13 cellular contexts compared by ENCODE assay signal in the genomic region with DNA sequence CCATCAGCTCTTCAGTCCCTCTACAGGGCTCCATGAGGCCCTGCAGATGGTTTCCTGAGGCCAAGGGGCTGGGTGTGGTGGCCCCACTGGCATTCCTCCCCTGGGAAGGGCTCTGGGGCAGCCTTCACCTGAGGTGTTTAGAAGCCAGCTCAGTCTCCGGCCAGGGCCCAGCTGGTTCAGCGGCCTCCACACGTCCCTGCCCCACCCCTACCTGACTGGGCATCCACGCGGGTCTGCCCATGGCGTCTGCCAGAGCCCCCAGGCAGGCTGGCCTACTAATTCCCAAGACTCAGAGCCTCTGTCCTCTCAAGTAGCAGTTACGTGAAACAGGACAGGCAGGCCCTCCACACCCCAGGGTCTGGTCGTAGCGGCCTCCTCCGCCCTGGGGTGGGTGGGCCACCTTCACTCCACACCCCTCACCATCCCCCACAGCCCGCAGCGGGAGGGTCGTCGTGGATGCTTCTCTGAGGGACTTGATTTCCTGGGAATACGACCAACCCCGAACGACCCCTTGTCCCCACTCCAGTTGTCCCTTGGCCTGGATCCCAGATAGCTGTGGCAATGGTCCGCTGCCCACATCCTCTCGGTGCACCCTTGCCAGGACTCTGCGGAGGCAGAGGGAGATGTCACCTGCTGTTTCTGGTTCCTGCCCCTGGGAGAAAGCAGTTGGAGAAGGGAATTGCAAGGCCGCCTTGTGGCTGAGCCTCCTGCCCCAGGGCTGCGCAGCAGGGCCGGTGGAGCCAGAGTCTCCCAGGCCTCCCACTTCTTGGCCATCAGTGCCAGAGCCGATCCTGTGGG. TPM values are rescaled to one million over a fixed set of nuclear protein-coding genes. Genes with fewer than 3 reads are reported as not detected.
DNase-seq lines count a peak whose midpoint lies in the region; ATAC-seq and TF ChIP-seq lines count a peak whose summit lies in the region.
"Had no signal": no experiment of that assay in that cellular context is flagged by ENCODE, and none has a peak within 500 bp of the region (broad histone marks: within the 10 kb centered on the region; RNA-seq: fewer than 3 reads in every experiment).

No MANE protein-coding gene starts in this region.

- TF ChIP-seq CTCF in HEK293 (tag by site-specific recombination; IDR thresholded peaks at IDR 0.05) (no peak), spleen (IDR thresholded peaks at IDR 0.05 in 8 of 11, conservative IDR thresholded peaks at IDR 0.05 in 3 of 11) (no peak), nephron progenitor cell (IDR thresholded peaks at IDR 0.05) (no peak)

- H3K4me3 ChIP-seq in HEK293 (ENCODE audit: low read depth, low read length), result no peak overlapping the region
- no peak overlapping the region for H3K4me3 ChIP-seq in spleen

- DNase-seq in astrocyte of the hippocampus (ENCODE audit: low read depth, low spot score), result peak; percentile 91
- DNase-seq in kidney tubule cell (ENCODE audit: low spot score), result peak; percentile 40
- no peak for DNase-seq in spleen
- no peak for DNase-seq in NCI-H128 (lab: John Stamatoyannopoulos, UW; ENCODE audit: unreplicated experiment)
- no peak for DNase-seq in nephron progenitor cell
- DNase-seq in SIG-M5 (lab: John Stamatoyannopoulos, UW), result no peak
- DNase-seq: activated CD8-positive, alpha-beta T cell treated with anti-CD3 and anti-CD28 coated beads for 36 hours; activated naive CD8-positive, alpha-beta T cell treated with anti-CD3 and anti-CD28 coated beads, Interleukin-2, amount 50 U/mL, for 24 hours; CD8-positive, alpha-beta T cell; T-cell had no signal

- H3K27me3 Mint-ChIP-seq in nephron progenitor cell (ENCODE audit: low read depth, poor library complexity), result no peaks in the 10 kb centered on the region
- H3K27me3 Mint-ChIP-seq: activated CD8-positive, alpha-beta T cell treated with anti-CD3 and anti-CD28 coated beads for 36 hours; activated naive CD8-positive, alpha-beta T cell treated with anti-CD3 and anti-CD28 coated beads, Interleukin-2, amount 50 U/mL, for 24 hours; memory B cell; T-cell had no signal

- TF ChIP-seq POLR2A in spleen (IDR thresholded peaks at IDR 0.05), result no peak

- POLR2A ChIA-PET in HEK293 (lab: Yijun Ruan, JAX), result interaction anchor here (6.2 kb wide), 1 partner anchor 71 kb away, joined by 46 read pairs; a partner anchor contains a TSS

- 77 to 88% (median 78%) methylated on average over 13 to 24 of the region's 24 CpGs for WGBS in spleen, 5 donors

- H3K27me3 ChIP-seq in spleen (replicated peaks in 1 of 7), result no peaks in the 10 kb centered on the region

- 0 out of 2 replicates have a peak overlapping the region, but pooled peaks have one; percentile 1 for H3K27ac ChIP-seq in HEK293 (ENCODE audit: extremely low read depth, low read depth, low read length)
- peak overlapping the region; percentile 19 to 88 (median 76) for H3K27ac ChIP-seq in spleen

- H3K36me3 Mint-ChIP-seq in nephron progenitor cell (ENCODE audit: low read depth), result peaks cover under 1% of the 10 kb centered on the region

- peaks cover 12% of the 10 kb centered on the region for H3K4me1 Mint-ChIP-seq in nephron progenitor cell
- H3K4me1 Mint-ChIP-seq: activated naive CD8-positive, alpha-beta T cell treated with anti-CD3 and anti-CD28 coated beads, Interleukin-2, amount 50 U/mL, for 24 hours; memory B cell; T-cell had no signal

- no peak overlapping the region for H3K27ac Mint-ChIP-seq in nephron progenitor cell
- H3K27ac Mint-ChIP-seq: activated CD8-positive, alpha-beta T cell treated with anti-CD3 and anti-CD28 coated beads for 36 hours; activated naive CD8-positive, alpha-beta T cell treated with anti-CD3 and anti-CD28 coated beads, Interleukin-2, amount 50 U/mL, for 24 hours; CD8-positive, alpha-beta T cell; T-cell had no signal

- no peaks in the 10 kb centered on the region for H3K9me3 Mint-ChIP-seq in nephron progenitor cell
- H3K9me3 Mint-ChIP-seq: activated CD8-positive, alpha-beta T cell treated with anti-CD3 and anti-CD28 coated beads for 36 hours; activated naive CD8-positive, alpha-beta T cell treated with anti-CD3 and anti-CD28 coated beads, Interleukin-2, amount 50 U/mL, for 24 hours; CD8-positive, alpha-beta T cell; memory B cell; T-cell had no signal

- H3K36me3 ChIP-seq in HEK293 (ENCODE audit: control insufficient read depth in 2 of 2, insufficient read depth in 1 of 2, low read length in 2 of 2) (peaks cover 77 to 91% of the 10 kb centered on the region in 2 experiments), spleen (peaks cover 0 to 100% (median 100%) of the 10 kb centered on the region in 6 donors)

- H3K4me1 ChIP-seq in HEK293 (ENCODE audit: control insufficient read depth, insufficient read depth, low read length) (no peaks in the 10 kb centered on the region), spleen (peaks cover 10 to 77% (median 42%) of the 10 kb centered on the region in 6 donors)

- H3K9me3 ChIP-seq in HEK293 (ENCODE audit: control insufficient read depth, insufficient read depth, low read depth, low read length), result no peaks in the 10 kb centered on the region
- no peaks in the 10 kb centered on the region for H3K9me3 ChIP-seq in spleen

- CTCF ChIA-PET in HEK293 (lab: Yijun Ruan, JAX), result interaction anchor here (0.6 to 1.7 kb wide), 4 partner anchors 8 to 175 kb away, joined by 3 to 4 read pairs (median 4); no protein-coding TSS in a partner anchor

- no peak for ATAC-seq in GM21447 (IDR thresholded peaks at IDR 0.05; ENCODE audit: unreplicated experiment)
- ATAC-seq: activated CD8-positive, alpha-beta T cell treated with anti-CD3 and anti-CD28 coated beads for 36 hours; activated naive CD8-positive, alpha-beta T cell treated with anti-CD3 and anti-CD28 coated beads, Interleukin-2, amount 50 U/mL, for 24 hours; CD8-positive, alpha-beta T cell; T-cell had no signal

- intact Hi-C loops in spleen (cut with DNase I; ENCODE audit: low total_unique reads), result no loop called here

- no peak overlapping the region for H3K4me3 Mint-ChIP-seq in nephron progenitor cell
- H3K4me3 Mint-ChIP-seq: activated CD8-positive, alpha-beta T cell treated with anti-CD3 and anti-CD28 coated beads for 36 hours; activated naive CD8-positive, alpha-beta T cell treated with anti-CD3 and anti-CD28 coated beads, Interleukin-2, amount 50 U/mL, for 24 hours; CD8-positive, alpha-beta T cell; memory B cell; T-cell had no signal

TF ChIP-seq in HEK293, 187 proteins besides CTCF, POLR2A, EP300 and RAD21:
- TF ChIP-seq ZBTB48 (tag by site-specific recombination; IDR thresholded peaks at IDR 0.05) (0 out of 2 replicates have a peak, but pooled peaks have one; percentile 39), ZNF768 (tag by site-specific recombination; IDR thresholded peaks at IDR 0.05) (no peak), ZFHX2 (tag by site-specific recombination; conservative IDR thresholded peaks at IDR 0.05) (0 out of 2 replicates have a peak, but pooled peaks have one; percentile 6), SALL2 (tag by site-specific recombination; IDR thresholded peaks at IDR 0.05; ENCODE audit: borderline replicate concordance) (no peak), EGR2 (tag by site-specific recombination; IDR thresholded peaks at IDR 0.05; ENCODE audit: low read depth) (peak; percentile 21; the same call in 1 of the 2 replicates), ZNF701 (tag by site-specific recombination; IDR thresholded peaks at IDR 0.05) (no peak), KLF1 (tag by site-specific recombination; IDR thresholded peaks at IDR 0.05) (peak; percentile 84), ZNF23 (tag by site-specific recombination; IDR thresholded peaks at IDR 0.05; ENCODE audit: borderline replicate concordance) (no peak)
- TF ChIP-seq, protein P1, sequence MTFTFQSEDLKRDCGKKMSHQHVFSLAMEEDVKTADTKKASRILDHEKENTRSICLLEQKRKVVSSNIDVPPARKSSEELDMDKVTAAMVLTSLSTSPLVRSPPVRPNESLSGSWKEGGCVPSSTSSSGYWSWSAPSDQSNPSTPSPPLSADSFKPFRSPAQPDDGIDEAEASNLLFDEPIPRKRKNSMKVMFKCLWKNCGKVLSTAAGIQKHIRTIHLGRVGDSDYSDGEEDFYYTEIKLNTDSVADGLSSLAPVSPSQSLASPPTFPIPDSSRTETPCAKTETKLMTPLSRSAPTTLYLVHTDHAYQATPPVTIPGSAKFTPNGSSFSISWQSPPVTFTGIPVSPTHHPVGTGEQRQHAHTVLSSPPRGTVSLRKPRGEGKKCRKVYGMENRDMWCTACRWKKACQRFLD (tag by site-specific recombination; IDR thresholded peaks at IDR 0.05), result no peak

RNA-seq across cellular contexts. Expression of a gene that starts 24.3 kb away (rescaled TPM):
- total RNA-seq in spleen, result 10 to 100 TPM in 5 of 7 donors, 1 to 10 TPM in 2; 9.0 to 25.6 (median 12.6) TPM
- 10 to 100 TPM; 15.2 to 33.3 (median 29.1) TPM for polyA plus RNA-seq in spleen

RNA-seq across cellular contexts. Expression of a gene that starts 53.4 kb away (rescaled TPM):
- 1 to 10 TPM in 1 of 7 donors, not detected in 6; 4.4 TPM for total RNA-seq in spleen
- 1 to 10 TPM in 2 of 3 donors, under 1 TPM in 1; 0.52 to 7.4 (median 5.1) TPM for polyA plus RNA-seq in spleen
- total RNA-seq: activated CD8-positive, alpha-beta T cell treated with anti-CD3 and anti-CD28 coated beads for 36 hours; CD8-positive, alpha-beta T cell; T-cell had no signal

Comparison
In these comparisons a context has a peak if more than half of its experiments do, and no peak if none do; other contexts are left out.
1. DNase-seq: peak in astrocyte of the hippocampus (single experiment) and kidney tubule cell (single experiment); none in spleen (single experiment), NCI-H128 (single experiment), nephron progenitor cell (single experiment) and SIG-M5 (single experiment).